In genomic region chr2:37829616-37830385, GRCh38 we compare ENCODE assay signal across 15 cellular contexts.
DNase-seq lines count a peak whose midpoint lies in the region; ATAC-seq and TF ChIP-seq lines count a peak whose summit lies in the region.
"Had no signal": no experiment of that assay in that cellular context is flagged by ENCODE, and none has a peak within 500 bp of the region (broad histone marks: within the 10 kb centered on the region; RNA-seq: fewer than 3 reads in every experiment).

No MANE protein-coding gene starts in this region.

- no peak overlapping the region for H3K23ac ChIP-seq in trophoblast cell (ENCODE audit: low read length)

- H3K14ac ChIP-seq in trophoblast cell (ENCODE audit: low read length), result no peak overlapping the region

- no peak overlapping the region for H4K12ac ChIP-seq in trophoblast cell (ENCODE audit: low read depth, low read length)

- DNase-seq in brain microvascular endothelial cell (peak; percentile 22), trophoblast cell (peak; percentile 11 to 43), ureter (ENCODE audit: low spot score) (no peak)
- DNase-seq in activated naive CD4-positive, alpha-beta T cell treated with Interleukin-2 at 50 U/mL for 16 hours, result no peak
- DNase-seq: activated naive CD4-positive, alpha-beta T cell; effector memory CD8-positive, alpha-beta T cell; immature natural killer cell; MM.1S had no signal

- WGBS in trophoblast cell (ENCODE audit: extremely low coverage, insufficient coverage, insufficient read length), result no CpG with 5 or more reads among the region's 6 CpGs

- no peak overlapping the region for H2BK5ac ChIP-seq in trophoblast cell (ENCODE audit: low read depth, low read length, poor library complexity)

- peaks cover 16 to 95% (median 70%) of the 10 kb centered on the region in 10 experiments for H3K4me1 ChIP-seq in BLaER1 treated with 17β-estradiol and CSF1 and Interleukin-3, amounts not matched to agents 10 nM and 100 nM
- peaks cover 7 to 10% of the 10 kb centered on the region in 2 experiments for H3K4me1 ChIP-seq in trophoblast cell (ENCODE audit: control insufficient read depth in 1 of 2, insufficient read depth in 2 of 2, low read length in 2 of 2)

- H2AFZ ChIP-seq in trophoblast cell (ENCODE audit: insufficient read depth, low read length, poor library complexity), result no peak overlapping the region

- peak overlapping the region; percentile 59 for H2BK12ac ChIP-seq in trophoblast cell (ENCODE audit: low read length)

- H3K9me3 ChIP-seq in BLaER1 treated with 17β-estradiol and CSF1 and Interleukin-3, amounts not matched to agents 10 nM and 100 nM (replicated peaks in 1 of 11), result peaks cover 0 to 39% (median 0%) of the 10 kb centered on the region in 11 experiments; a peak in 12 of 22 replicates
- no peaks in the 10 kb centered on the region for H3K9me3 ChIP-seq in trophoblast cell (ENCODE audit: insufficient read depth, low read depth, low read length)
- H3K9me3 ChIP-seq: ovary, suprapubic skin had no signal

- H3K4me3 ChIP-seq in BLaER1 treated with 17β-estradiol and CSF1 and Interleukin-3, amounts not matched to agents 10 nM and 100 nM, result no peak overlapping the region
- H3K4me3 ChIP-seq in brain microvascular endothelial cell (ENCODE audit: low read depth, low read length) (no peak overlapping the region), trophoblast cell (ENCODE audit: low read depth, low read length) (no peak overlapping the region)
- H3K4me3 ChIP-seq: ovary, SK-N-MC, suprapubic skin had no signal

- peak overlapping the region; percentile 27 to 73 (median 52); a peak in 17 of 22 replicates for H3K9ac ChIP-seq in BLaER1 treated with 17β-estradiol and CSF1 and Interleukin-3, amounts not matched to agents 10 nM and 100 nM
- no peak overlapping the region for H3K9ac ChIP-seq in trophoblast cell (ENCODE audit: low read length)

- peak overlapping the region; percentile 58 to 72 (median 66) for H3K4me2 ChIP-seq in BLaER1 treated with 17β-estradiol and CSF1 and Interleukin-3, amounts not matched to agents 10 nM and 100 nM
- no peak overlapping the region for H3K4me2 ChIP-seq in trophoblast cell (ENCODE audit: low read length)

- H4K20me1 ChIP-seq in BLaER1 treated with 17β-estradiol and CSF1 and Interleukin-3, amounts not matched to agents 10 nM and 100 nM, result no peaks in the 10 kb centered on the region

- no peaks in the 10 kb centered on the region for H3K79me1 ChIP-seq in trophoblast cell (ENCODE audit: low read length)

- H4K8ac ChIP-seq in trophoblast cell (ENCODE audit: low read depth, low read length), result no peak overlapping the region

- ATAC-seq in HG02759 (IDR thresholded peaks at IDR 0.05; ENCODE audit: unreplicated experiment) (peak; percentile 64), GM21576 (IDR thresholded peaks at IDR 0.05; ENCODE audit: unreplicated experiment) (no peak)

- in situ Hi-C loops in brain microvascular endothelial cell (cut with HindIII; ENCODE audit: low pct_ligation_motif_present, low sequenced_read_pairs), result no loop called here

- no peak overlapping the region for H2BK120ac ChIP-seq in trophoblast cell (ENCODE audit: insufficient read depth, low read length, poor library complexity)

- no peak for TF ChIP-seq CTCF in brain microvascular endothelial cell (IDR thresholded peaks at IDR 0.05; ENCODE audit: low read depth, low read length, missing control alignments)

- no peak overlapping the region for H4K91ac ChIP-seq in trophoblast cell (ENCODE audit: low read depth, low read length)

- peak overlapping the region; percentile 43 to 94 (median 81) for H3K27ac ChIP-seq in BLaER1 treated with 17β-estradiol and CSF1 and Interleukin-3, amounts not matched to agents 10 nM and 100 nM
- no peak overlapping the region for H3K27ac ChIP-seq in brain microvascular endothelial cell
- no peak overlapping the region for H3K27ac ChIP-seq in trophoblast cell (ENCODE audit: low read depth, low read length)
- H3K27ac ChIP-seq: ovary, SK-N-MC, suprapubic skin, VCaP had no signal

- H3K4ac ChIP-seq in trophoblast cell (ENCODE audit: low read depth, low read length), result no peak overlapping the region

- peaks cover 0 to 12% (median 0%) of the 10 kb centered on the region in 11 experiments; a peak in 1 of 22 replicates for H3K36me3 ChIP-seq in BLaER1 treated with 17β-estradiol and CSF1 and Interleukin-3, amounts not matched to agents 10 nM and 100 nM
- H3K36me3 ChIP-seq in brain microvascular endothelial cell (replicated peaks), result no peaks in the 10 kb centered on the region
- no peaks in the 10 kb centered on the region for H3K36me3 ChIP-seq in trophoblast cell (ENCODE audit: control insufficient read depth in 1 of 2, insufficient read depth in 2 of 2, low read length in 2 of 2)
- H3K36me3 ChIP-seq: ovary, suprapubic skin had no signal

- no peaks in the 10 kb centered on the region for H3K27me3 ChIP-seq in BLaER1 treated with 17β-estradiol and CSF1 and Interleukin-3, amounts not matched to agents 10 nM and 100 nM
- H3K27me3 ChIP-seq in brain microvascular endothelial cell (replicated peaks) (no peaks in the 10 kb centered on the region), trophoblast cell (ENCODE audit: insufficient read depth, low read length) (no peaks in the 10 kb centered on the region)
- H3K27me3 ChIP-seq: ovary, suprapubic skin had no signal

- H3K18ac ChIP-seq in trophoblast cell (ENCODE audit: low read length), result peak overlapping the region; percentile 24

- H2AK5ac ChIP-seq in trophoblast cell (ENCODE audit: low read length), result no peak overlapping the region

- H3K79me2 ChIP-seq in trophoblast cell (ENCODE audit: control insufficient read depth, insufficient read depth, low read length, poor library complexity), result no peaks in the 10 kb centered on the region

Comparison
In these comparisons a context has a peak if more than half of its experiments do, and no peak if none do; other contexts are left out.
1. H3K27ac ChIP-seq: peak in BLaER1 treated with 17β-estradiol and CSF1 and Interleukin-3, amounts not matched to agents 10 nM and 100 nM (11 of 11); none in brain microvascular endothelial cell (single experiment) and trophoblast cell (single experiment).
2. DNase-seq: peak in brain microvascular endothelial cell (single experiment) and trophoblast cell (2 of 2); none in ureter (single experiment) and activated naive CD4-positive, alpha-beta T cell treated with Interleukin-2 at 50 U/mL for 16 hours (single experiment).